ENCODE assay signal across 1 cellular context in genomic region chr9:98994226-98995058, GRCh38.
TF ChIP-seq lines count a peak whose summit lies in the region.

No MANE protein-coding gene starts in this region.

TF ChIP-seq in HepG2, 621 proteins besides CTCF, POLR2A, EP300 and RAD21:
- no peak for TF ChIP-seq ZSCAN20 (CRISPR knock-in tag; IDR thresholded peaks at IDR 0.05; ENCODE audit: borderline replicate concordance)
- TF ChIP-seq HNRNPL (IDR thresholded peaks at IDR 0.05; ENCODE audit: low read depth, low read length), result no peak
- TF ChIP-seq ZNF143 (CRISPR knock-in tag; IDR thresholded peaks at IDR 0.05), result no peak
- TF ChIP-seq ZBTB20 (CRISPR knock-in tag; IDR thresholded peaks at IDR 0.05; ENCODE audit: borderline replicate concordance, low read depth), result no peak
- TF ChIP-seq HNRNPK (IDR thresholded peaks at IDR 0.05; ENCODE audit: low read depth, low read length, poor library complexity, severe bottlenecking), result no peak
- TF ChIP-seq GLMP (CRISPR knock-in tag; IDR thresholded peaks at IDR 0.05; ENCODE audit: borderline replicate concordance), result no peak
- TF ChIP-seq SUZ12 (IDR thresholded peaks at IDR 0.05; ENCODE audit: low read depth, low read length), result no peak
- TF ChIP-seq BRD4 (CRISPR knock-in tag; IDR thresholded peaks at IDR 0.05), result no peak
- no peak for TF ChIP-seq GFI1 (CRISPR knock-in tag; IDR thresholded peaks at IDR 0.05; ENCODE audit: borderline replicate concordance)
- no peak for TF ChIP-seq BRF2 (CRISPR knock-in tag; IDR thresholded peaks at IDR 0.05)
- TF ChIP-seq ATF7-NPFF (CRISPR knock-in tag; IDR thresholded peaks at IDR 0.05; ENCODE audit: low read depth), result no peak
- no peak for TF ChIP-seq SMC3 (IDR thresholded peaks at IDR 0.05; ENCODE audit: low read length)
- TF ChIP-seq SOX6 (IDR thresholded peaks at IDR 0.05), result no peak
- TF ChIP-seq SOX6 (CRISPR knock-in tag; IDR thresholded peaks at IDR 0.05), result no peak
- TF ChIP-seq AFF4 (CRISPR knock-in tag; IDR thresholded peaks at IDR 0.05), result no peak
- no peak for TF ChIP-seq MED13 (CRISPR knock-in tag; IDR thresholded peaks at IDR 0.05)
- no peak for TF ChIP-seq TRIM22 (IDR thresholded peaks at IDR 0.05)
- no peak for TF ChIP-seq ZNF563 (CRISPR knock-in tag; IDR thresholded peaks at IDR 0.05)
TF ChIP-seq in HepG2: peak in this region for 0.
